8 cellular contexts compared by ENCODE assay signal in the genomic region with DNA sequence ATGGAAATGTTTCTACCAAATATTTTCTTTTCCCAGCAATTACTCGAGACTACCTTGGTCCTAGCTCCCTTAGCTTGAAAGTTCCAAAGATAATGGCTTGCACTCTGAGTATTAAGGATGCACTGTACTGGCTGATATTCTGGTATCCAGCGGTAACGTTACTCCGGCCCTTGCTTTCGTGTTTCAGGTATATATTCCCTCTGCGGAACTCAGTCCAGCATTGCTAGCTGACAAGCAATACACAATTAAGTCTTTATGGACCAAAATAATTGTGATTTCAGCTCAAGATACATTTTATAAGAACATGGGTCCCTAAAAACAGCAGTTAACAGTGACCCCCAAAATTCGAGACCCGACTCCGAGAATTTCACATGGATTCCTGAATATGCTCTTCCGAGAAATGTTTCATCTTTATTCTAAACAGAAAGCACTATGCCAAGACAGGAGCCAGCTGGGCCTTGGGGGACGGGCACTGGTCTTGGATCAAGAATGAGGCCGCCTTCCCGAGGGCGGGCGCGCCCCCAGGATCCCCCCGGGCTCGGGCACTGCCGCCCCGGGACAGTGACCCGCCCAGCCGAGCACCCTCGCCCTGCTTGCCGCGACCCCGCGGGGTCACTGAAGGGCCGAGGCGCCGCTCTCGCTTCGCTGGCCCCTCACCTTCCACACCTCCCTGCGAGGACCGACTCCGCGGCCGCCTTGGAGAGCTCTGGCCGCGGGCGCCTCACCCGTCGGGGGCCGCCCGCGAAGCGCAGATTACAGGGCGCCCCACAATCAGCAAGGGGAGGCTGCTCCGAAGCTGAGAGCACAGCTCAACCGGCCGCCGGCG. TPM values are rescaled to one million over a fixed set of nuclear protein-coding genes. Genes with fewer than 3 reads are reported as not detected.
DNase-seq lines count a peak whose midpoint lies in the region; ATAC-seq, FAIRE-seq and TF ChIP-seq lines count a peak whose summit lies in the region.

No MANE protein-coding gene starts in this region.

- peaks cover 11% of the 10 kb centered on the region for H3K4me1 ChIP-seq in HAP-1
- H3K4me1 ChIP-seq in body of pancreas, result peaks cover 50% of the 10 kb centered on the region
- H3K4me1 ChIP-seq in small intestine (ENCODE audit: control insufficient read depth in 2 of 2, insufficient read depth in 1 of 2, low read depth in 1 of 2, low read length in 1 of 2), result peaks cover 6 to 13% of the 10 kb centered on the region in 2 donors

- H3K27ac ChIP-seq in body of pancreas, result peak overlapping the region; percentile 98 to 99 (median 98)
- peak overlapping the region; percentile 95 to 100 for H3K27ac ChIP-seq in small intestine (ENCODE audit: low read depth in 1 of 2, low read length in 1 of 2)

- peak; percentile 1 for ATAC-seq in body of pancreas

- H3K27ac Mint-ChIP-seq in immature natural killer cell, result peak overlapping the region; percentile 88 to 99 (median 91)

- H3K4me1 Mint-ChIP-seq in immature natural killer cell, result peaks cover 36 to 61% of the 10 kb centered on the region in 2 donors

- DNase-seq in GM06990 (ENCODE audit: extremely low read depth, insufficient read length) (no peak), HAP-1 (ENCODE audit: low spot score in 2 of 2) (peak in 1 of 2 experiments; percentile 35), NCI-H2227 treated with DMSO at 0.1 percent for 48 hours (lab: John Stamatoyannopoulos, UW) (peak; percentile 18), body of pancreas (peak; percentile 35 to 51 (median 40)), immature natural killer cell (no peak), small intestine (peak; percentile 40), DMS114 treated with DMSO at 0.1 percent for 48 hours (lab: John Stamatoyannopoulos, UW; ENCODE audit: unreplicated experiment) (no peak), NCI-H2171 treated with DMSO at 0.1 percent for 48 hours (lab: John Stamatoyannopoulos, UW) (no peak)

- WGBS in body of pancreas, 2 donors, result 1 to 4% methylated on average over 21 to 52 of the region's 52 CpGs
- WGBS in small intestine, 3 donors, result 0 to 1% (median 1%) methylated on average over 38 to 52 of the region's 52 CpGs

- peaks cover 3 to 4% (median 3%) of the 10 kb centered on the region in 3 donors for H3K36me3 Mint-ChIP-seq in immature natural killer cell

- H3K36me3 ChIP-seq in GM06990 (ENCODE audit: control insufficient read depth, insufficient read depth, low read length) (no peaks in the 10 kb centered on the region), HAP-1 (replicated peaks) (peaks cover 4% of the 10 kb centered on the region), body of pancreas (replicated peaks in 1 of 2; ENCODE audit: insufficient read depth in 1 of 2, low read depth in 2 of 2) (no peaks in the 10 kb centered on the region), small intestine (ENCODE audit: control insufficient read depth in 2 of 2, insufficient read depth in 2 of 2, low read length in 2 of 2) (peaks cover 1 to 2% of the 10 kb centered on the region in 2 donors)

- peaks cover 5 to 14% (median 5%) of the 10 kb centered on the region in 3 donors for H3K27me3 Mint-ChIP-seq in immature natural killer cell (ENCODE audit: low read depth in 3 of 3)

- H3K9me3 Mint-ChIP-seq in immature natural killer cell, result no peaks in the 10 kb centered on the region

- H3K27me3 ChIP-seq in GM06990 (replicated peaks; ENCODE audit: control insufficient read depth, insufficient read depth, low read length), result no peaks in the 10 kb centered on the region
- H3K27me3 ChIP-seq in HAP-1 (ENCODE audit: low read depth), result no peaks in the 10 kb centered on the region
- no peaks in the 10 kb centered on the region for H3K27me3 ChIP-seq in body of pancreas
- peaks cover 0 to 2% of the 10 kb centered on the region in 2 donors for H3K27me3 ChIP-seq in small intestine (ENCODE audit: control insufficient read depth in 2 of 2, insufficient read depth in 2 of 2, low read length in 2 of 2)

- intact Hi-C loops in body of pancreas (cut with DNase I), result no loop called here

- no peak for FAIRE-seq in small intestine (lab: Jason Lieb, UNC)

- in situ Hi-C loops in HAP-1 (cut with MboI; ENCODE audit: low sequenced_read_pairs), result no loop called here

- H3K4me3 Mint-ChIP-seq in immature natural killer cell, result peak overlapping the region; percentile 89 to 98 (median 91)

- TF ChIP-seq POLR2A in body of pancreas (IDR thresholded peaks at IDR 0.05), result no peak

- TF ChIP-seq CTCF in GM06990 (IDR thresholded peaks at IDR 0.05; ENCODE audit: insufficient read depth, low read length, poor library complexity, severe bottlenecking) (no peak), body of pancreas (IDR thresholded peaks at IDR 0.05) (no peak)

- H3K4me3 ChIP-seq in GM06990 (replicated peaks; ENCODE audit: low read depth, low read length) (peak overlapping the region; percentile 68), HAP-1 (peak overlapping the region; percentile 68), body of pancreas (peak overlapping the region; percentile 74 to 77), small intestine (ENCODE audit: low read depth in 1 of 2, low read length in 2 of 2) (peak overlapping the region; percentile 94 to 98)

- H3K9me3 ChIP-seq in HAP-1, result no peaks in the 10 kb centered on the region
- no peaks in the 10 kb centered on the region for H3K9me3 ChIP-seq in body of pancreas
- no peaks in the 10 kb centered on the region for H3K9me3 ChIP-seq in small intestine (ENCODE audit: control insufficient read depth, low read depth)

RNA-seq across cellular contexts. Expression of gene SCYL3, which starts 0.7 kb away (rescaled TPM):
- total RNA-seq in body of pancreas, result 1 to 10 TPM; 7.0 to 7.3 TPM
- 10 to 100 TPM in 1 of 3 donors, 1 to 10 TPM in 2; 6.1 to 13.1 (median 6.8) TPM for polyA plus RNA-seq in immature natural killer cell
- 1 to 10 TPM; 4.4 to 6.7 (median 4.6) TPM for polyA plus RNA-seq in small intestine

Comparison
In these comparisons a context has a peak if more than half of its experiments do, and no peak if none do; other contexts are left out.
1. DNase-seq: peak in NCI-H2227 treated with DMSO at 0.1 percent for 48 hours (single experiment), body of pancreas (4 of 4) and small intestine (single experiment); none in GM06990 (single experiment), immature natural killer cell (0 of 3), DMS114 treated with DMSO at 0.1 percent for 48 hours (single experiment) and NCI-H2171 treated with DMSO at 0.1 percent for 48 hours (single experiment).
2. Peak in every context shown above with its lines, with median percentiles within 50 percentile points of each other: H3K4me3 ChIP-seq.